ENCODE assay signal across 9 cellular contexts in genomic region chr4:76305033-76305687, GRCh38. TPM values are rescaled to one million over a fixed set of nuclear protein-coding genes. Genes with fewer than 3 reads are reported as not detected.
DNase-seq lines count a peak whose midpoint lies in the region; ATAC-seq, FAIRE-seq and TF ChIP-seq lines count a peak whose summit lies in the region.
"Had no signal": no experiment of that assay in that cellular context is flagged by ENCODE, and none has a peak within 500 bp of the region (broad histone marks: within the 10 kb centered on the region; RNA-seq: fewer than 3 reads in every experiment).

No MANE protein-coding gene starts in this region.

- intact Hi-C loops in Right ventricle myocardium superior (cut with DNase I), result loop anchor here (10.0 kb wide), 1 partner anchor 120 kb away; no protein-coding TSS in a partner anchor
- intact Hi-C loops in upper lobe of right lung (cut with DNase I), result no loop called here

- WGBS in mesenchymal stem cell, result 94% methylated on average over 7 of the region's 7 CpGs

- H3K27me3 ChIP-seq in cardiac muscle cell (no peaks in the 10 kb centered on the region), adipocyte (replicated peaks; ENCODE audit: control insufficient read depth, insufficient read depth, low read length) (no peaks in the 10 kb centered on the region), mesenchymal stem cell (ENCODE audit: control insufficient read depth in 1 of 2, insufficient read depth in 1 of 2, low read length in 2 of 2) (no peaks in the 10 kb centered on the region), upper lobe of right lung (no peaks in the 10 kb centered on the region)

- H3K79me1 ChIP-seq in mesenchymal stem cell (replicated peaks; ENCODE audit: low read length, poor library complexity, severe bottlenecking), result peaks cover 17% of the 10 kb centered on the region

- H3K4me1 ChIP-seq in cardiac muscle cell (ENCODE audit: low read depth) (peaks cover 36% of the 10 kb centered on the region), adipocyte (ENCODE audit: control insufficient read depth, insufficient read depth, low read length) (peaks cover 52% of the 10 kb centered on the region), mesenchymal stem cell (ENCODE audit: control insufficient read depth, insufficient read depth, low read depth, low read length) (peaks cover 7% of the 10 kb centered on the region), upper lobe of right lung (peaks cover 26% of the 10 kb centered on the region)

- no peak overlapping the region for H3K4me2 ChIP-seq in mesenchymal stem cell (ENCODE audit: low read length, poor library complexity, severe bottlenecking)

- no peak overlapping the region for H3K14ac ChIP-seq in mesenchymal stem cell (ENCODE audit: low read length in 2 of 2)

- FAIRE-seq in frontal cortex (lab: Jason Lieb, UNC), result no peak

- H2BK12ac ChIP-seq in mesenchymal stem cell (ENCODE audit: low read length in 2 of 2), result no peak overlapping the region

- no peak overlapping the region for H3K23ac ChIP-seq in mesenchymal stem cell (ENCODE audit: low read length in 2 of 2)

- ATAC-seq in Right ventricle myocardium superior (ENCODE audit: poor library complexity) (no peak), upper lobe of right lung (no peak)

- H2BK5ac ChIP-seq in mesenchymal stem cell (ENCODE audit: low read depth, low read length, poor library complexity, severe bottlenecking), result no peak overlapping the region

- H3K4ac ChIP-seq in mesenchymal stem cell (ENCODE audit: low read depth in 1 of 2, low read length in 2 of 2), result no peak overlapping the region

- DNase-seq in cardiac muscle cell (ENCODE audit: low read depth in 1 of 2, low spot score in 1 of 2), result no peak
- DNase-seq in Right ventricle myocardium superior, result no peak
- DNase-seq in adipocyte (ENCODE audit: low read depth), result no peak
- DNase-seq in mesenchymal stem cell, result no peak
- DNase-seq in upper lobe of right lung, result no peak
- DNase-seq in NCI-H2227 treated with DMSO at 0.1 percent for 48 hours (lab: John Stamatoyannopoulos, UW), result no peak
- no peak for DNase-seq in NOMO-1 treated with DMSO at 0.1 percent for 48 hours (lab: John Stamatoyannopoulos, UW; ENCODE audit: unreplicated experiment)
- DNase-seq in frontal cortex (ENCODE audit: low spot score in 2 of 2), result no peak
- DNase-seq: DMS79 had no signal

- H2BK120ac ChIP-seq in mesenchymal stem cell (ENCODE audit: low read depth, low read length), result no peak overlapping the region

- peak overlapping the region; percentile 47 for H2AK5ac ChIP-seq in mesenchymal stem cell (ENCODE audit: low read length, severe bottlenecking)

- H3K27ac ChIP-seq in cardiac muscle cell, result no peak overlapping the region
- no peak overlapping the region for H3K27ac ChIP-seq in mesenchymal stem cell (ENCODE audit: low read length, poor library complexity, severe bottlenecking)
- H3K27ac ChIP-seq in upper lobe of right lung, result peak overlapping the region; percentile 80

- H4K8ac ChIP-seq in mesenchymal stem cell (ENCODE audit: low read length), result peak overlapping the region; percentile 45

- H3K9me3 ChIP-seq in cardiac muscle cell (ENCODE audit: low read depth) (no peaks in the 10 kb centered on the region), adipocyte (ENCODE audit: control insufficient read depth, low read length) (no peaks in the 10 kb centered on the region), mesenchymal stem cell (ENCODE audit: control insufficient read depth, low read length) (no peaks in the 10 kb centered on the region), upper lobe of right lung (no peaks in the 10 kb centered on the region)

- peak overlapping the region; percentile 94 for H3K4me3 ChIP-seq in cardiac muscle cell
- peak overlapping the region; percentile 97 for H3K4me3 ChIP-seq in adipocyte (ENCODE audit: low read length)
- peak overlapping the region in 1 of 2 experiments; percentile 93 for H3K4me3 ChIP-seq in mesenchymal stem cell (ENCODE audit: insufficient read depth in 1 of 2, low read depth in 1 of 2, low read length in 2 of 2)
- peak overlapping the region; percentile 82 for H3K4me3 ChIP-seq in upper lobe of right lung

- peak overlapping the region; percentile 97 for H3K9ac ChIP-seq in adipocyte (ENCODE audit: low read length)
- peak overlapping the region; percentile 89 for H3K9ac ChIP-seq in mesenchymal stem cell (ENCODE audit: low read length)

- no peak overlapping the region for H4K91ac ChIP-seq in mesenchymal stem cell (ENCODE audit: low read length)

- no peak overlapping the region for H2AFZ ChIP-seq in mesenchymal stem cell (ENCODE audit: low read depth, low read length)

- TF ChIP-seq CTCF in cardiac muscle cell (IDR thresholded peaks at IDR 0.05; ENCODE audit: low read depth, low read length) (no peak), upper lobe of right lung (IDR thresholded peaks at IDR 0.05) (no peak)

- peak overlapping the region; percentile 37 for H2BK15ac ChIP-seq in mesenchymal stem cell (ENCODE audit: low read depth, poor library complexity, severe bottlenecking)

- H3K36me3 ChIP-seq in cardiac muscle cell (peaks cover 12% of the 10 kb centered on the region), adipocyte (ENCODE audit: control insufficient read depth, insufficient read depth, low read length, severe bottlenecking) (peaks cover 10% of the 10 kb centered on the region), mesenchymal stem cell (ENCODE audit: control insufficient read depth in 1 of 2, insufficient read depth in 2 of 2, low read depth in 1 of 2, low read length in 2 of 2) (peaks cover 5 to 12% of the 10 kb centered on the region in 2 experiments), upper lobe of right lung (peaks cover 8% of the 10 kb centered on the region)

- H3K18ac ChIP-seq in mesenchymal stem cell (ENCODE audit: low read depth in 1 of 2, low read length in 2 of 2), result no peak overlapping the region

RNA-seq across cellular contexts. Expression of gene STBD1, which starts 1.4 kb away (rescaled TPM):
- total RNA-seq in cardiac muscle cell, result 14.6 and 21.8 TPM in 2 replicates
- 22.6 and 30.5 TPM in 2 replicates for polyA plus RNA-seq in cardiac muscle cell
- total RNA-seq in Right ventricle myocardium superior, result 27.2 TPM
- polyA plus RNA-seq in mesenchymal stem cell (2013, experiment 1 of 2), result 3.6 TPM
- polyA plus RNA-seq in mesenchymal stem cell (2013, experiment 2 of 2), result 3.3 TPM
- total RNA-seq in upper lobe of right lung, result 9.4 TPM
- total RNA-seq in frontal cortex, result 0.41 TPM

RNA-seq across cellular contexts. Expression of gene FAM47E, which starts 53.6 kb away (rescaled TPM):
- total RNA-seq in cardiac muscle cell, result 1.6 and 2.4 TPM in 2 replicates
- 2.1 and 7.4 TPM in 2 replicates for polyA plus RNA-seq in cardiac muscle cell
- total RNA-seq in Right ventricle myocardium superior, result 2.0 TPM
- 0.03 TPM for polyA plus RNA-seq in mesenchymal stem cell (2013, experiment 1 of 2)
- 0.27 TPM for polyA plus RNA-seq in mesenchymal stem cell (2013, experiment 2 of 2)
- total RNA-seq in upper lobe of right lung, result 3.6 TPM
- total RNA-seq in frontal cortex, result 4.1 TPM
